ENCODE assay signal across 7 cellular contexts in the genomic region with DNA sequence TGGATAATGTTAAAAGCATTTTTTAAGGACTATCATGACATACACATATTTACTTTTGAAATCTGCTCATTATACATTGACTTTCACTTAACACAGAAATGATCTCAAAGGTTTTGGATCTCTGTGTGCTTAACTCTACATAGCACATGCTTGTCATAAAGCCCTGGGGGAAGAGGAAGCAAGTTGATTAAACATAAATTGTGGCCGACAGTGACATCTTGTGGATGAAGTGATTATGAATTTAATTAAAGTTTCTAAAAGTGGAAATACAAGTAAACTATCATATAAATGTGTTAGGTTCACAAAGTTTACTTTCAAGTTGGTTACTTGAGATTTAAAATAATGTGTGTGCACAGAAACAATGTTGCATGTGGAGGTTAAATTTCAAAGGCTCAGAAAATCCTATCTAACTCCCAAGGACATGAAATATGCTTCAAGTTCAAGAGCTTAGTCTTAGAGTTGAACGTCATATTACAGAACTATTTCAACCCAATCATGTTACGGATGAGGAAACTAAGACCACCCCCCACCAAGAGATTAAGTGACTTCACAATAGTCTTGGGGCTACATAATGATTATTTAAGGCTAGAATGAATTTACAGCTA.
DNase-seq lines count a peak whose midpoint lies in the region; ATAC-seq, FAIRE-seq and TF ChIP-seq lines count a peak whose summit lies in the region.

No MANE protein-coding gene starts in this region.

- H3K27me3 Mint-ChIP-seq in MCF 10A (ENCODE audit: insufficient read depth, unreplicated experiment): no peaks in the 10 kb centered on the region

- H3K36me3 Mint-ChIP-seq in MCF 10A (ENCODE audit: insufficient read depth, unreplicated experiment): no peaks in the 10 kb centered on the region

- ATAC-seq in GM21529 (IDR thresholded peaks at IDR 0.05; ENCODE audit: unreplicated experiment) (peak; percentile 49), HepG2 (peak; percentile 43; the same call in 2 of the 3 replicates)

- H3K79me2 ChIP-seq in HepG2 (ENCODE audit: insufficient read depth, low read length): no peaks in the 10 kb centered on the region

- H3K4me3 ChIP-seq in HepG2 (replicated peaks in 1 of 3; ENCODE audit: insufficient read depth in 1 of 3, low read depth in 2 of 3, low read length in 3 of 3): no peak overlapping the region

- TF ChIP-seq CTCF in MCF 10A (IDR thresholded peaks at IDR 0.05; ENCODE audit: unreplicated experiment) (peak; percentile 38), HepG2 (CRISPR knock-in tag; IDR thresholded peaks at IDR 0.05) (peak; percentile 42)

- no peak overlapping the region for H2AFZ ChIP-seq in HepG2 (ENCODE audit: low read length)

- no peaks in the 10 kb centered on the region for H3K9me3 Mint-ChIP-seq in MCF 10A (ENCODE audit: unreplicated experiment)

- no peaks in the 10 kb centered on the region for H3K36me3 ChIP-seq in HepG2 (replicated peaks in 1 of 2; ENCODE audit: control insufficient read depth in 1 of 2, insufficient read depth in 2 of 2, low read length in 2 of 2)

- 0% methylated on average over 3 of the region's 3 CpGs for WGBS in HepG2 (ENCODE audit: low lambda C conversion rate)

- CTCF ChIA-PET in MCF 10A (lab: Yijun Ruan, JAX): interaction anchor here (0.5 to 1.7 kb wide), 14 partner anchors 8 to 1857 kb away, joined by 3 to 6 read pairs (median 3); no protein-coding TSS in a partner anchor
- CTCF ChIA-PET in HepG2 (lab: Yijun Ruan, JAX; ENCODE audit: low intra/inter-chr PET ratio, low total read pairs): interaction anchor here (0.9 to 1.4 kb wide), 2 partner anchors 1545 to 1777 kb away, joined by 3 to 7 read pairs; no protein-coding TSS in a partner anchor

- no peaks in the 10 kb centered on the region for H3K27me3 ChIP-seq in HepG2 (ENCODE audit: control insufficient read depth in 1 of 2, insufficient read depth in 2 of 2, low read length in 2 of 2)

- TF ChIP-seq POLR2A in HepG2 (IDR thresholded peaks at IDR 0.05; ENCODE audit: insufficient read depth in 1 of 2, low read depth in 2 of 2, low read length in 2 of 2): no peak

- intact Hi-C loops in MCF 10A (cut with micrococcal nuclease): loop anchor here (1.0 kb wide), 3 partner anchors 1249 to 1777 kb away; no protein-coding TSS in a partner anchor
- intact Hi-C loops in HepG2 (cut with micrococcal nuclease; ENCODE audit: unreplicated experiment): loop anchor here (2.0 to 10.0 kb wide), 3 partner anchors 1429 to 1545 kb away; partner anchors contain the start of genes ATP5F1C and KIN

- in situ Hi-C loops in HepG2 (cut with HindIII; ENCODE audit: extremely low pct_ligation_motif_present, low pct_unique_long_range_greater_than_20kb): loop anchor here (5.0 to 25.0 kb wide), 3 partner anchors 1427 to 1775 kb away; no protein-coding TSS in a partner anchor

- TF ChIP-seq RAD21 in HepG2 (CRISPR knock-in tag; IDR thresholded peaks at IDR 0.05): no peak

- H3K27ac ChIP-seq in HepG2 (ENCODE audit: extremely low read length, insufficient read depth, low read length): no peak overlapping the region

- DNase-seq in DMS153 (lab: John Stamatoyannopoulos, UW): peak; percentile 3
- peak; percentile 56 for DNase-seq in NCI-H460 (ENCODE audit: extremely low read depth, low read depth)
- DNase-seq in MCF 10A (ENCODE audit: unreplicated experiment): peak; percentile 74
- peak; percentile 33 for DNase-seq in HepG2 (ENCODE audit: low spot score)
- DNase-seq in GM19240 (ENCODE audit: insufficient read length, low spot score): no peak
- DNase-seq in ecto neural progenitor cell (ENCODE audit: low spot score): no peak

- BruUV-seq in MCF 10A (replicated peaks; lab: Mats Ljungman, UMichigan) (no TSS peak), HepG2 (replicated peaks; lab: Mats Ljungman, UMichigan) (no TSS peak)

- FAIRE-seq in HepG2 (lab: Jason Lieb, UNC): peak; percentile 30

- H3K9ac ChIP-seq in HepG2 (ENCODE audit: insufficient read depth, low read depth, low read length): no peak overlapping the region

- POLR2A ChIA-PET in MCF 10A (lab: Yijun Ruan, JAX) (interaction anchor here (0.8 to 1.0 kb wide), 3 partner anchors 1245 to 1777 kb away, joined by 3 to 4 read pairs (median 3); partner anchors contain the start of gene TAF3), HepG2 (lab: Yijun Ruan, JAX) (no interaction called here)

- no peak overlapping the region for H3K4me2 ChIP-seq in HepG2 (ENCODE audit: low read depth, low read length)

- no peaks in the 10 kb centered on the region for H3K4me1 Mint-ChIP-seq in MCF 10A (ENCODE audit: insufficient read depth, unreplicated experiment)

- no peaks in the 10 kb centered on the region for H4K20me1 ChIP-seq in HepG2 (ENCODE audit: insufficient read depth, low read length)

- no peaks in the 10 kb centered on the region for H3K9me3 ChIP-seq in HepG2 (ENCODE audit: low read length)

- no peaks in the 10 kb centered on the region for H3K4me1 ChIP-seq in HepG2 (ENCODE audit: insufficient read depth, low read length)

- no peak overlapping the region for H3K4me3 Mint-ChIP-seq in MCF 10A (ENCODE audit: unreplicated experiment)

- H3K27ac Mint-ChIP-seq in MCF 10A (ENCODE audit: low read depth, unreplicated experiment): no peak overlapping the region

- TF ChIP-seq EP300 in HepG2 (IDR thresholded peaks at IDR 0.05; ENCODE audit: low read depth in 2 of 2, low read length in 2 of 2) (no peak), HepG2 (CRISPR knock-in tag; IDR thresholded peaks at IDR 0.05; ENCODE audit: borderline replicate concordance) (no peak)

TF ChIP-seq in HepG2, 621 proteins besides CTCF, POLR2A, EP300 and RAD21 (continues in another document):
- no peak for TF ChIP-seq ZSCAN12 (CRISPR knock-in tag; IDR thresholded peaks at IDR 0.05)
- TF ChIP-seq KLF15 (CRISPR knock-in tag; IDR thresholded peaks at IDR 0.05; ENCODE audit: borderline replicate concordance): no peak
- TF ChIP-seq ZNF775 (CRISPR knock-in tag; IDR thresholded peaks at IDR 0.05; ENCODE audit: borderline replicate concordance): no peak
- TF ChIP-seq, protein P1, sequence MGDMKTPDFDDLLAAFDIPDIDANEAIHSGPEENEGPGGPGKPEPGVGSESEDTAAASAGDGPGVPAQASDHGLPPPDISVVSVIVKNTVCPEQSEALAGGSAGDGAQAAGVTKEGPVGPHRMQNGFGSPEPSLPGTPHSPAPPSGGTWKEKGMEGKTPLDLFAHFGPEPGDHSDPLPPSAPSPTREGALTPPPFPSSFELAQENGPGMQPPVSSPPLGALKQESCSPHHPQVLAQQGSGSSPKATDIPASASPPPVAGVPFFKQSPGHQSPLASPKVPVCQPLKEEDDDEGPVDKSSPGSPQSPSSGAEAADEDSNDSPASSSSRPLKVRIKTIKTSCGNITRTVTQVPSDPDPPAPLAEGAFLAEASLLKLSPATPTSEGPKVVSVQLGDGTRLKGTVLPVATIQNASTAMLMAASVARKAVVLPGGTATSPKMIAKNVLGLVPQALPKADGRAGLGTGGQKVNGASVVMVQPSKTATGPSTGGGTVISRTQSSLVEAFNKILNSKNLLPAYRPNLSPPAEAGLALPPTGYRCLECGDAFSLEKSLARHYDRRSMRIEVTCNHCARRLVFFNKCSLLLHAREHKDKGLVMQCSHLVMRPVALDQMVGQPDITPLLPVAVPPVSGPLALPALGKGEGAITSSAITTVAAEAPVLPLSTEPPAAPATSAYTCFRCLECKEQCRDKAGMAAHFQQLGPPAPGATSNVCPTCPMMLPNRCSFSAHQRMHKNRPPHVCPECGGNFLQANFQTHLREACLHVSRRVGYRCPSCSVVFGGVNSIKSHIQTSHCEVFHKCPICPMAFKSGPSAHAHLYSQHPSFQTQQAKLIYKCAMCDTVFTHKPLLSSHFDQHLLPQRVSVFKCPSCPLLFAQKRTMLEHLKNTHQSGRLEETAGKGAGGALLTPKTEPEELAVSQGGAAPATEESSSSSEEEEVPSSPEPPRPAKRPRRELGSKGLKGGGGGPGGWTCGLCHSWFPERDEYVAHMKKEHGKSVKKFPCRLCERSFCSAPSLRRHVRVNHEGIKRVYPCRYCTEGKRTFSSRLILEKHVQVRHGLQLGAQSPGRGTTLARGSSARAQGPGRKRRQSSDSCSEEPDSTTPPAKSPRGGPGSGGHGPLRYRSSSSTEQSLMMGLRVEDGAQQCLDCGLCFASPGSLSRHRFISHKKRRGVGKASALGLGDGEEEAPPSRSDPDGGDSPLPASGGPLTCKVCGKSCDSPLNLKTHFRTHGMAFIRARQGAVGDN (CRISPR knock-in tag; IDR thresholded peaks at IDR 0.05): no peak
- no peak for TF ChIP-seq CCAR2 (optimal IDR thresholded peaks at IDR 0.05; ENCODE audit: low read depth, low read length)
- no peak for TF ChIP-seq AGO1 (IDR thresholded peaks at IDR 0.05; ENCODE audit: low read depth, low read length, poor library complexity, severe bottlenecking)
- no peak for TF ChIP-seq EED (CRISPR knock-in tag; IDR thresholded peaks at IDR 0.05)
- TF ChIP-seq, protein P2, sequence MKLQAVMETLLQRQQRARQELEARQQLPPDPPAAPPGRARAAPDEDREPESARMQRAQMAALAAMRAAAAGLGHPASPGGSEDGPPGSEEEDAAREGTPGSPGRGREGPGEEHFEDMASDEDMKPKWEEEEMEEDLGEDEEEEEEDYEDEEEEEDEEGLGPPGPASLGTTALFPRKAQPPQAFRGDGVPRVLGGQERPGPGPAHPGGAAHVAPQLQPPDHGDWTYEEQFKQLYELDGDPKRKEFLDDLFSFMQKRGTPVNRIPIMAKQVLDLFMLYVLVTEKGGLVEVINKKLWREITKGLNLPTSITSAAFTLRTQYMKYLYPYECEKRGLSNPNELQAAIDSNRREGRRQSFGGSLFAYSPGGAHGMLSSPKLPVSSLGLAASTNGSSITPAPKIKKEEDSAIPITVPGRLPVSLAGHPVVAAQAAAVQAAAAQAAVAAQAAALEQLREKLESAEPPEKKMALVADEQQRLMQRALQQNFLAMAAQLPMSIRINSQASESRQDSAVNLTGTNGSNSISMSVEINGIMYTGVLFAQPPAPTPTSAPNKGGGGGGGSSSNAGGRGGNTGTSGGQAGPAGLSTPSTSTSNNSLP (IDR thresholded peaks at IDR 0.05; ENCODE audit: low read depth, low read length): peak; percentile 51; the same call in 1 of the 2 replicates
- peak; percentile 67 for TF ChIP-seq STAG1 (CRISPR knock-in tag; IDR thresholded peaks at IDR 0.05)
- TF ChIP-seq, protein P3, sequence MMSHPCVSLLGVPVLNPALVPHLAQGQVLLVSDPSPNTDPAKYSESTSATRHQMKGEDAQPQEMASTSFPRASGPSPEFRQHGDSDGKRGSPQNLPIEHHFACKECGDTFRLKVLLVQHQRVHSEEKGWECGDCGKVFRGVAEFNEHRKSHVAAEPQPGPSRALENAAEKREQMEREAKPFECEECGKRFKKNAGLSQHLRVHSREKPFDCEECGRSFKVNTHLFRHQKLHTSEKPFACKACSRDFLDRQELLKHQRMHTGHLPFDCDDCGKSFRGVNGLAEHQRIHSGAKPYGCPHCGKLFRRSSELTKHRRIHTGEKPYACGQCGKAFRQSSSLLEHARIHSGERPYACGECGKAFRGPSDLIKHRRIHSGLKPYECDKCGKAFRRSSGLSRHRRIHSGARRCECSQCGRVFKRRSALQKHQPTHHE (CRISPR knock-in tag; IDR thresholded peaks at IDR 0.05; ENCODE audit: borderline replicate concordance): no peak

Comparison
In these comparisons a context has a peak if more than half of its experiments do, and no peak if none do; other contexts are left out.
1. DNase-seq: peak in DMS153 (single experiment), NCI-H460 (single experiment), MCF 10A (single experiment) and HepG2 (single experiment); none in GM19240 (single experiment) and ecto neural progenitor cell (single experiment).